8 cellular contexts compared by ENCODE assay signal in genomic region chr5:108381034-108381954, GRCh38. TPM values are rescaled to one million over a fixed set of nuclear protein-coding genes. Genes with fewer than 3 reads are reported as not detected.
DNase-seq lines count a peak whose midpoint lies in the region; ATAC-seq and TF ChIP-seq lines count a peak whose summit lies in the region.

No MANE protein-coding gene starts in this region.

- no peak overlapping the region for H2BK20ac ChIP-seq in IMR-90 (ENCODE audit: low read depth, low read length)

- TF ChIP-seq POLR2A in IMR-90 (IDR thresholded peaks at IDR 0.05; ENCODE audit: low read depth, low read length) (peak; percentile 2; the same call in 1 of the 2 replicates), sigmoid colon (IDR thresholded peaks at IDR 0.05) (no peak)

- no peak for TF ChIP-seq RAD21 in IMR-90 (IDR thresholded peaks at IDR 0.05; ENCODE audit: low read length)

- peak overlapping the region; percentile 96 for H2AFZ ChIP-seq in IMR-90 (replicated peaks; ENCODE audit: low read length, poor library complexity)

- H3K14ac ChIP-seq in IMR-90 (replicated peaks; ENCODE audit: low read depth, low read length): peak overlapping the region; percentile 72

- in situ Hi-C loops in IMR-90 (cut with MboI; ENCODE audit: low sequenced_read_pairs) (no loop called here), astrocyte of the cerebellum (cut with HindIII; ENCODE audit: low sequenced_read_pairs) (no loop called here)

- CTCF ChIA-PET in IMR-90 (lab: Yijun Ruan, JAX): no interaction called here

- no peaks in the 10 kb centered on the region; the same call in 1 of the 2 replicates for H3K9me1 ChIP-seq in IMR-90 (ENCODE audit: insufficient read depth, low read length)

- no peak for TF ChIP-seq EP300 in sigmoid colon (IDR thresholded peaks at IDR 0.05)

- peak overlapping the region; percentile 43; the same call in 1 of the 2 replicates for H3K18ac ChIP-seq in IMR-90 (ENCODE audit: low read depth, low read length)

- H3K27me3 Mint-ChIP-seq in T-helper 17 cell: no peaks in the 10 kb centered on the region

- H3K4me3 ChIP-seq in IMR-90 (ENCODE audit: insufficient read depth, low read depth, low read length) (peak overlapping the region; percentile 84), astrocyte of the cerebellum (ENCODE audit: low read depth, low read length) (peak overlapping the region; percentile 72), sigmoid colon (peak overlapping the region; percentile 84 to 96 (median 92))

- peak overlapping the region; percentile 100 for H3K27ac Mint-ChIP-seq in T-helper 17 cell

- POLR2A ChIA-PET in IMR-90 (lab: Charles Lee; ENCODE audit: unreplicated experiment): interaction anchor here (1.3 kb wide), 1 partner anchor 115 kb away, joined by 3 read pairs; no protein-coding TSS in a partner anchor

- dilution Hi-C loops in IMR-90 (cut with HindIII; ENCODE audit: low sequenced_read_pairs, unreplicated experiment): no loop called here

- DNase-seq in EL (peak; percentile 68), IMR-90 (peak; percentile 63), T-helper 17 cell (peak; percentile 70 to 76 (median 71)), astrocyte of the cerebellum (ENCODE audit: low read depth) (no peak), hypothalamus (lab: John Stamatoyannopoulos, UW) (peak in 45 of 51 donors; percentile 25 to 94 (median 62)), sigmoid colon (peak; percentile 83), amniotic stem cell (lab: John Stamatoyannopoulos, UW) (no peak)

- 1% methylated on average over 50 of the region's 112 CpGs; no CpG with 5 or more reads in 1 of the 2 experiments for WGBS in IMR-90 (ENCODE audit: extremely low coverage in 2 of 2, insufficient read length in 1 of 2), 2 experiments
- WGBS in sigmoid colon, 2 donors: 0 to 1% methylated on average over 112 of the region's 112 CpGs

- H2BK5ac ChIP-seq in IMR-90 (ENCODE audit: low read depth, low read length, poor library complexity, severe bottlenecking): peak overlapping the region; percentile 89

- H4K8ac ChIP-seq in IMR-90 (ENCODE audit: low read depth in 2 of 2, low read length in 2 of 2): peak overlapping the region; percentile 81 to 84; a peak in 2 of 4 replicates

- intact Hi-C loops in IMR-90 (cut with micrococcal nuclease): no loop called here
- intact Hi-C loops in sigmoid colon (cut with DNase I): loop anchor here (5.0 kb wide), 3 partner anchors 366 to 1306 kb away; partner anchors contain the start of genes FER and MAN2A1

- H3K9ac ChIP-seq in IMR-90 (ENCODE audit: low read depth, low read length): peak overlapping the region; percentile 83

- peak overlapping the region; percentile 41; the same call in 1 of the 2 replicates for H2BK120ac ChIP-seq in IMR-90 (ENCODE audit: low read depth, low read length)

- H3K9me3 ChIP-seq in IMR-90 (ENCODE audit: control insufficient read depth, insufficient read depth, low read length): no peaks in the 10 kb centered on the region
- no peaks in the 10 kb centered on the region for H3K9me3 ChIP-seq in T-helper 17 cell (ENCODE audit: control insufficient read depth, low read length, poor library complexity, severe bottlenecking)
- H3K9me3 ChIP-seq in sigmoid colon: no peaks in the 10 kb centered on the region

- H3K4me3 Mint-ChIP-seq in T-helper 17 cell: peak overlapping the region; percentile 98

- peaks cover 23% of the 10 kb centered on the region for H3K4me1 Mint-ChIP-seq in T-helper 17 cell

- ATAC-seq in GM21526 (IDR thresholded peaks at IDR 0.05; ENCODE audit: low FRiP score, unreplicated experiment): peak; percentile 47
- ATAC-seq in IMR-90 (ENCODE audit: low read depth): peak; percentile 73
- ATAC-seq in T-helper 17 cell: peak; percentile 66

- H3K23ac ChIP-seq in IMR-90 (ENCODE audit: low read depth, low read length): 0 out of 2 replicates have a peak overlapping the region, but pooled peaks have one; percentile 48

- H3K4ac ChIP-seq in IMR-90 (ENCODE audit: low read depth, low read length): peak overlapping the region; percentile 90

- H4K5ac ChIP-seq in IMR-90 (ENCODE audit: low read depth, low read length): peak overlapping the region; percentile 47

- H3K4me1 ChIP-seq in IMR-90 (ENCODE audit: control insufficient read depth, insufficient read depth, low read length) (0 out of 2 replicates have a peak, but pooled peaks cover 1% of the 10 kb centered on the region), sigmoid colon (peaks cover 0 to 31% (median 20%) of the 10 kb centered on the region in 4 donors)

- no peak overlapping the region for H2AK5ac ChIP-seq in IMR-90 (ENCODE audit: low read depth, low read length)

- no peak overlapping the region; the same call in 2 of the 3 replicates for H2BK15ac ChIP-seq in IMR-90 (ENCODE audit: low read depth, low read length)

- peak overlapping the region; percentile 39; the same call in 1 of the 2 replicates for H4K91ac ChIP-seq in IMR-90 (ENCODE audit: insufficient read depth, low read depth, low read length)

- no peaks in the 10 kb centered on the region for H4K20me1 ChIP-seq in IMR-90 (ENCODE audit: insufficient read depth, low read length)

- BruUV-seq in IMR-90 (replicated peaks; lab: Mats Ljungman, UMichigan): no TSS peak

- H3K4me2 ChIP-seq in IMR-90 (ENCODE audit: low read depth, low read length): peak overlapping the region; percentile 40

- H3K27me3 ChIP-seq in IMR-90 (ENCODE audit: control insufficient read depth, insufficient read depth, low read length) (no peaks in the 10 kb centered on the region), sigmoid colon (no peaks in the 10 kb centered on the region)

- peaks cover 17 to 27% of the 10 kb centered on the region in 2 experiments for H3K79me1 ChIP-seq in IMR-90 (ENCODE audit: low read depth in 1 of 2, low read length in 2 of 2)

- peaks cover 2% of the 10 kb centered on the region for H3K36me3 Mint-ChIP-seq in T-helper 17 cell (ENCODE audit: low read depth)

- H2AK9ac ChIP-seq in IMR-90 (replicated peaks; ENCODE audit: low read depth, low read length, poor library complexity): peak overlapping the region; percentile 77

- H3K27ac ChIP-seq in IMR-90 (ENCODE audit: insufficient read depth, low read length) (peak overlapping the region; percentile 91), sigmoid colon (peak overlapping the region; percentile 98 to 99 (median 99))

- no peaks in the 10 kb centered on the region for H3K36me3 ChIP-seq in IMR-90 (ENCODE audit: control insufficient read depth, insufficient read depth, low read length)
- no peaks in the 10 kb centered on the region for H3K36me3 ChIP-seq in sigmoid colon

- peak overlapping the region; percentile 60; the same call in 1 of the 2 replicates for H3K56ac ChIP-seq in IMR-90 (ENCODE audit: extremely low read depth, insufficient read depth, low read length)

- no peak for TF ChIP-seq CTCF in IMR-90 (conservative IDR thresholded peaks at IDR 0.05; ENCODE audit: low read depth, low read length)
- TF ChIP-seq CTCF in astrocyte of the cerebellum (IDR thresholded peaks at IDR 0.05; ENCODE audit: low read depth, low read length, missing control alignments): no peak
- no peak for TF ChIP-seq CTCF in sigmoid colon (IDR thresholded peaks at IDR 0.05)

TF ChIP-seq in IMR-90, 13 proteins besides CTCF, POLR2A, EP300 and RAD21:
- no peak for TF ChIP-seq CHD1 (IDR thresholded peaks at IDR 0.05; ENCODE audit: low read depth, low read length)
- TF ChIP-seq CEBPB (IDR thresholded peaks at IDR 0.05; ENCODE audit: low read depth, low read length): no peak
- peak; percentile 31; the same call in 1 of the 2 replicates for TF ChIP-seq MXI1 (IDR thresholded peaks at IDR 0.05; ENCODE audit: borderline replicate concordance, low read depth, low read length)
- TF ChIP-seq MAZ (IDR thresholded peaks at IDR 0.05; ENCODE audit: borderline replicate concordance, low read depth, low read length): peak; percentile 65; the same call in 1 of the 2 replicates

RNA-seq across cellular contexts. Expression of gene FBXL17, which starts 0.6 kb away (rescaled TPM):
- total RNA-seq in IMR-90 (2012; rRNA removed) (8.1 and 10.0 TPM in 2 replicates), T-helper 17 cell (10 to 100 TPM; 22.6 to 26.8 TPM), sigmoid colon (10 to 100 TPM; 16.6 to 22.5 (median 20.0) TPM)
- polyA plus RNA-seq in IMR-90 (2012; rRNA removed) (3.2 and 3.9 TPM in 2 replicates), sigmoid colon (10 to 100 TPM in 1 of 3 donors, 1 to 10 TPM in 2; 8.2 to 12.0 (median 9.7) TPM)
- polyA plus RNA-seq in IMR-90 (2012; cell fraction: cytosol; rRNA removed): 0.97 and 1.9 TPM in 2 replicates
- 2.9 and 3.1 TPM in 2 replicates for polyA plus RNA-seq in IMR-90 (2012; cell fraction: nucleus; rRNA removed; ENCODE audit: low replicate concordance)

Comparison
In these comparisons a context has a peak if more than half of its experiments do, and no peak if none do; other contexts are left out.
1. DNase-seq: peak in EL (single experiment), IMR-90 (single experiment), T-helper 17 cell (3 of 3), hypothalamus (45 of 51) and sigmoid colon (single experiment); none in astrocyte of the cerebellum (single experiment) and amniotic stem cell (single experiment).
2. Peak in every context shown above with its lines, with median percentiles within 50 percentile points of each other: ATAC-seq and H3K4me3 ChIP-seq.